In the genomic region with DNA sequence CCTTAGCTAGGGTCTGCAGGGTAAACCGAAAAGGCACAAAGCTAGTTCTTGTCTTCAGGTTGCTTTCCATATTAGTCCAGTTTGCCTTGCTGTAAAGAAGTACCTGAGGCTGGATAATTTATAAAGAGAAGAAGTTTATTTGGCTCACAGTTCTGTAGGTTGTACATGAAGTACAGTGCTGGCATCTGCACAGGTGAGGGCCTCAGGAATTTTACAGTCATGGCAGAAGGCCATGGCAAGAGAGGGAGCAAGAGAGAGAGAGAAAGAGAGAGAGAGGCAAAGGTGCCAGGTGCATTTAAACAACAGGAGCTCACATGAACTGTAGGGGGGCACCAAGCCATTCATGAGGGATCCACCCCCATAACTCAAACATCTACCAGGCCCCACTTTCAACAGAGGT, we compare ENCODE assay signal across 27 cellular contexts.
DNase-seq lines count a peak whose midpoint lies in the region; TF ChIP-seq lines count a peak whose summit lies in the region.
"Had no signal": no experiment of that assay in that cellular context is flagged by ENCODE, and none has a peak within 500 bp of the region (broad histone marks: within the 10 kb centered on the region; RNA-seq: fewer than 3 reads in every experiment).

No MANE protein-coding gene starts in this region.

- peaks cover 48% of the 10 kb centered on the region for H3K4me1 ChIP-seq in adipocyte (ENCODE audit: control insufficient read depth, insufficient read depth, low read length)
- H3K4me1 ChIP-seq: A549; BE2C; BLaER1; BLaER1 treated with 17β-estradiol and CSF1 and Interleukin-3, amounts not matched to agents 10 nM and 100 nM had no signal

- no peak overlapping the region for H3K4me3 ChIP-seq in LNCaP clone FGC (ENCODE audit: low read depth, low read length)
- peak overlapping the region; percentile 8 for H3K4me3 ChIP-seq in adipocyte (ENCODE audit: low read length)
- H3K4me3 ChIP-seq: A549; BLaER1; BLaER1 treated with 17β-estradiol and CSF1 and Interleukin-3, amounts not matched to agents 10 nM and 100 nM had no signal

- peaks cover 7% of the 10 kb centered on the region for H3K9me3 ChIP-seq in adipocyte (ENCODE audit: control insufficient read depth, low read length)
- H3K9me3 ChIP-seq: A549, BE2C had no signal

- no peaks in the 10 kb centered on the region for H3K36me3 ChIP-seq in adipocyte (ENCODE audit: control insufficient read depth, insufficient read depth, low read length, severe bottlenecking)
- H3K36me3 ChIP-seq: BE2C; BLaER1; BLaER1 treated with 17β-estradiol and CSF1 and Interleukin-3, amounts not matched to agents 10 nM and 100 nM had no signal

- H3K27me3 ChIP-seq in adipocyte (replicated peaks; ENCODE audit: control insufficient read depth, insufficient read depth, low read length): no peaks in the 10 kb centered on the region
- H3K27me3 ChIP-seq: BE2C; BLaER1; BLaER1 treated with 17β-estradiol and CSF1 and Interleukin-3, amounts not matched to agents 10 nM and 100 nM had no signal

- TF ChIP-seq CTCF in LNCaP clone FGC (IDR thresholded peaks at IDR 0.05; ENCODE audit: control insufficient read depth, extremely low read depth, insufficient read depth): no peak

- H3K9ac ChIP-seq in adipocyte (ENCODE audit: low read length): no peak overlapping the region
- H3K9ac ChIP-seq: BLaER1; BLaER1 treated with 17β-estradiol and CSF1 and Interleukin-3, amounts not matched to agents 10 nM and 100 nM had no signal

- DNase-seq in LNCaP clone FGC (ENCODE audit: low read depth): peak; percentile 65
- DNase-seq in adipocyte (ENCODE audit: low read depth): no peak
- DNase-seq in NCI-H1048 (lab: John Stamatoyannopoulos, UW): no peak
- DNase-seq in AG08396 (ENCODE audit: low spot score): no peak
- DNase-seq: 8988T; ACHN; AML-193; BE2C; C1 segment of cervical spinal cord; Caco-2; Calu3; CD4-positive, alpha-beta memory T cell; CD4-positive, alpha-beta T cell; CD4-positive, CD25-positive, alpha-beta regulatory T cell; CD8-positive, alpha-beta memory T cell; CD8-positive, alpha-beta T cell; COR-L47; DMS 273 treated with DMSO at 0.1 percent for 48 hours; DMS153; DMS53; DMS79; DMS79 treated with DMSO at 0.1 percent for 48 hours; DND-41; EL had no signal
